ENCODE assay signal across 8 cellular contexts in genomic region chr1:94416901-94417701, GRCh38. TPM values are rescaled to one million over a fixed set of nuclear protein-coding genes. Genes with fewer than 3 reads are reported as not detected.
DNase-seq lines count a peak whose midpoint lies in the region; ATAC-seq and TF ChIP-seq lines count a peak whose summit lies in the region.

No MANE protein-coding gene starts in this region.

- CTCF ChIA-PET in activated CD4-positive, alpha-beta memory T cell treated with anti-CD3 and anti-CD28 coated beads for 36 hours (lab: Charles Lee) = no interaction called here
- CTCF ChIA-PET in activated CD4-positive, alpha-beta T cell treated with anti-CD3 and anti-CD28 coated beads for 36 hours (lab: Charles Lee) = interaction anchor here (0.7 to 2.6 kb wide), 3 partner anchors 12 to 402 kb away, joined by 3 to 13 read pairs (median 3); no protein-coding TSS in a partner anchor

- no peaks in the 10 kb centered on the region for H3K9me3 Mint-ChIP-seq in activated CD4-positive, alpha-beta memory T cell treated with anti-CD3 and anti-CD28 coated beads for 36 hours
- H3K9me3 Mint-ChIP-seq in activated CD4-positive, alpha-beta T cell treated with anti-CD3 and anti-CD28 coated beads for 36 hours (ENCODE audit: low read depth) = no peaks in the 10 kb centered on the region
- no peaks in the 10 kb centered on the region for H3K9me3 Mint-ChIP-seq in endothelial cell (ENCODE audit: unreplicated experiment)

- H3K4me3 Mint-ChIP-seq in activated CD4-positive, alpha-beta memory T cell treated with anti-CD3 and anti-CD28 coated beads for 36 hours = no peak overlapping the region
- no peak overlapping the region for H3K4me3 Mint-ChIP-seq in activated CD4-positive, alpha-beta T cell treated with anti-CD3 and anti-CD28 coated beads for 36 hours
- no peak overlapping the region for H3K4me3 Mint-ChIP-seq in endothelial cell (ENCODE audit: unreplicated experiment)

- H3K27me3 ChIP-seq in OCI-LY3 (ENCODE audit: low read depth, low read length) = peaks cover 11% of the 10 kb centered on the region; the same call in 1 of the 2 replicates
- H3K27me3 ChIP-seq in muscle layer of duodenum (ENCODE audit: low read depth, low read length) = no peaks in the 10 kb centered on the region

- H3K27ac ChIP-seq in OCI-LY3 (ENCODE audit: low read length) (peak overlapping the region; percentile 53; the same call in 1 of the 2 replicates), epithelial cell of prostate (peak overlapping the region; percentile 66), muscle layer of duodenum (ENCODE audit: low read length) (peak overlapping the region; percentile 78)

- H3K9me3 ChIP-seq in OCI-LY3 (ENCODE audit: insufficient read depth, low read length) (no peaks in the 10 kb centered on the region), muscle layer of duodenum (ENCODE audit: control insufficient read depth in 1 of 2, low read length in 2 of 2) (no peaks in the 10 kb centered on the region)

- peaks cover 27% of the 10 kb centered on the region for H3K4me1 Mint-ChIP-seq in activated CD4-positive, alpha-beta memory T cell treated with anti-CD3 and anti-CD28 coated beads for 36 hours (ENCODE audit: low read depth)
- H3K4me1 Mint-ChIP-seq in activated CD4-positive, alpha-beta T cell treated with anti-CD3 and anti-CD28 coated beads for 36 hours = peaks cover 20% of the 10 kb centered on the region
- H3K4me1 Mint-ChIP-seq in endothelial cell (ENCODE audit: unreplicated experiment) = peaks cover 36% of the 10 kb centered on the region

- DNase-seq in GM12864 (ENCODE audit: low read depth) (no peak), epithelial cell of prostate (ENCODE audit: low read depth, low spot score) (no peak), endothelial cell (ENCODE audit: low spot score) (no peak)
- DNase-seq in activated CD4-positive, alpha-beta memory T cell treated with anti-CD3 and anti-CD28 coated beads for 36 hours = no peak
- no peak for DNase-seq in activated CD8-positive, alpha-beta memory T cell treated with anti-CD3 and anti-CD28 coated beads, Interleukin-2, amount 50 U/mL, for 4 hours
- DNase-seq in activated CD4-positive, alpha-beta T cell treated with anti-CD3 and anti-CD28 coated beads for 36 hours = no peak

- H3K27me3 Mint-ChIP-seq in activated CD4-positive, alpha-beta memory T cell treated with anti-CD3 and anti-CD28 coated beads for 36 hours = peaks cover 2% of the 10 kb centered on the region
- peaks cover 6% of the 10 kb centered on the region for H3K27me3 Mint-ChIP-seq in activated CD4-positive, alpha-beta T cell treated with anti-CD3 and anti-CD28 coated beads for 36 hours
- H3K27me3 Mint-ChIP-seq in endothelial cell (ENCODE audit: unreplicated experiment) = peaks cover 9% of the 10 kb centered on the region

- no peaks in the 10 kb centered on the region for H3K36me3 Mint-ChIP-seq in activated CD4-positive, alpha-beta memory T cell treated with anti-CD3 and anti-CD28 coated beads for 36 hours
- peaks cover 5% of the 10 kb centered on the region for H3K36me3 Mint-ChIP-seq in activated CD4-positive, alpha-beta T cell treated with anti-CD3 and anti-CD28 coated beads for 36 hours (ENCODE audit: low read depth)
- no peaks in the 10 kb centered on the region for H3K36me3 Mint-ChIP-seq in endothelial cell (ENCODE audit: low read depth, unreplicated experiment)

- H3K9ac ChIP-seq in OCI-LY3 (ENCODE audit: low read length) = peak overlapping the region; percentile 71

- intact Hi-C loops in activated CD4-positive, alpha-beta memory T cell treated with anti-CD3 and anti-CD28 coated beads for 36 hours (cut with micrococcal nuclease) = loop anchor here (5.0 kb wide), 2 partner anchors 125 to 1070 kb away; partner anchors contain the start of genes DR1 and F3
- intact Hi-C loops in activated CD4-positive, alpha-beta T cell treated with anti-CD3 and anti-CD28 coated beads for 36 hours (cut with DNase I, micrococcal nuclease) = loop anchor here (5.0 to 10.0 kb wide), 5 partner anchors 380 to 1585 kb away; partner anchors contain the start of genes DR1 (in 1 of the 2), RPL5 (in 1 of the 2) and RWDD3 (in 1 of the 2)

- H3K36me3 ChIP-seq in OCI-LY3 (replicated peaks; ENCODE audit: low read depth, low read length) = no peaks in the 10 kb centered on the region
- no peaks in the 10 kb centered on the region for H3K36me3 ChIP-seq in muscle layer of duodenum (ENCODE audit: control insufficient read depth in 1 of 2, insufficient read depth in 2 of 2, low read length in 2 of 2)

- no peak for TF ChIP-seq CTCF in GM12864 (IDR thresholded peaks at IDR 0.05; ENCODE audit: low read depth, low read length, missing control alignments)
- no peak for TF ChIP-seq CTCF in OCI-LY3 (IDR thresholded peaks at IDR 0.05; ENCODE audit: low read depth, low read length)
- no peak for TF ChIP-seq CTCF in endothelial cell (IDR thresholded peaks at IDR 0.05; ENCODE audit: unreplicated experiment)

- H3K4me3 ChIP-seq in GM12864 (ENCODE audit: low read depth, low read length) = peak overlapping the region; percentile 70; the same call in 1 of the 2 replicates
- H3K4me3 ChIP-seq in OCI-LY3 (ENCODE audit: low read length) = peak overlapping the region; percentile 94
- H3K4me3 ChIP-seq in muscle layer of duodenum (ENCODE audit: low read depth in 1 of 2, low read length in 2 of 2) = peak overlapping the region; percentile 66 to 89

- H3K4me1 ChIP-seq in OCI-LY3 (ENCODE audit: low read length) (peaks cover 14% of the 10 kb centered on the region), muscle layer of duodenum (ENCODE audit: control insufficient read depth in 1 of 2, insufficient read depth in 2 of 2, low read length in 2 of 2) (peaks cover 5 to 27% of the 10 kb centered on the region in 2 donors)

- peaks cover 28% of the 10 kb centered on the region for H3K79me2 ChIP-seq in OCI-LY3 (ENCODE audit: low read length)

- peaks cover 7% of the 10 kb centered on the region for H4K20me1 ChIP-seq in OCI-LY3 (ENCODE audit: insufficient read depth, low read length)

- no peak overlapping the region for H3K27ac Mint-ChIP-seq in activated CD4-positive, alpha-beta memory T cell treated with anti-CD3 and anti-CD28 coated beads for 36 hours
- no peak overlapping the region for H3K27ac Mint-ChIP-seq in activated CD4-positive, alpha-beta T cell treated with anti-CD3 and anti-CD28 coated beads for 36 hours
- H3K27ac Mint-ChIP-seq in endothelial cell (ENCODE audit: unreplicated experiment) = no peak overlapping the region

- peak overlapping the region; percentile 64 for H2AFZ ChIP-seq in OCI-LY3 (ENCODE audit: low read depth, low read length)

- no peak for ATAC-seq in activated CD4-positive, alpha-beta T cell treated with anti-CD3 and anti-CD28 coated beads for 36 hours

- peak overlapping the region; percentile 76 for H3K4me2 ChIP-seq in OCI-LY3 (ENCODE audit: low read length)

- POLR2A ChIA-PET in activated CD4-positive, alpha-beta memory T cell treated with anti-CD3 and anti-CD28 coated beads for 36 hours (lab: Charles Lee) = interaction anchor here (1.4 kb wide), 1 partner anchor 33 kb away, joined by 5 read pairs; no protein-coding TSS in a partner anchor
- POLR2A ChIA-PET in activated CD4-positive, alpha-beta T cell treated with anti-CD3 and anti-CD28 coated beads for 36 hours (lab: Charles Lee) = interaction anchor here (0.6 to 1.4 kb wide), 4 partner anchors 9 to 33 kb away, joined by 3 to 7 read pairs (median 4); no protein-coding TSS in a partner anchor

RNA-seq across cellular contexts. Expression of gene ABCD3, which starts 1.1 kb away (rescaled TPM):
- 10 to 100 TPM; 33.7 to 34.0 TPM for total RNA-seq in activated CD4-positive, alpha-beta memory T cell treated with anti-CD3 and anti-CD28 coated beads for 36 hours
- 10 to 100 TPM; 46.1 to 67.1 TPM for total RNA-seq in activated CD4-positive, alpha-beta T cell treated with anti-CD3 and anti-CD28 coated beads for 36 hours
- total RNA-seq in endothelial cell (ENCODE audit: unreplicated experiment) = 59.6 TPM
